26 cellular contexts compared by ENCODE assay signal in genomic region chr14:79515158-79515557, GRCh38.
DNase-seq lines count a peak whose midpoint lies in the region; ATAC-seq, FAIRE-seq and TF ChIP-seq lines count a peak whose summit lies in the region.
"Had no signal": no experiment of that assay in that cellular context is flagged by ENCODE, and none has a peak within 500 bp of the region (broad histone marks: within the 10 kb centered on the region; RNA-seq: fewer than 3 reads in every experiment).

No MANE protein-coding gene starts in this region.

- TF ChIP-seq EP300 in HepG2 (IDR thresholded peaks at IDR 0.05; ENCODE audit: low read depth in 2 of 2, low read length in 2 of 2) (no peak), HepG2 (CRISPR knock-in tag; IDR thresholded peaks at IDR 0.05; ENCODE audit: borderline replicate concordance) (no peak)

- H2AFZ ChIP-seq in HepG2 (ENCODE audit: low read length), result no peak overlapping the region
- H2AFZ ChIP-seq: PC-9 had no signal

- H3K9ac ChIP-seq in HepG2 (ENCODE audit: insufficient read depth, low read depth, low read length), result no peak overlapping the region
- H3K9ac ChIP-seq: BLaER1 had no signal

- H3K27ac Mint-ChIP-seq in MCF 10A (ENCODE audit: low read depth, unreplicated experiment), result no peak overlapping the region
- H3K27ac Mint-ChIP-seq: IgD-negative memory B cell; memory B cell; naive B cell; stimulated activated naive CD8-positive, alpha-beta T cell treated with anti-CD3 and anti-CD28 coated beads, Interleukin-15, amount 100 ng/mL, for 72 hours had no signal

- no peaks in the 10 kb centered on the region for H3K9me3 Mint-ChIP-seq in MCF 10A (ENCODE audit: unreplicated experiment)
- H3K9me3 Mint-ChIP-seq: memory B cell had no signal

- H3K4me2 ChIP-seq in HepG2 (ENCODE audit: low read depth, low read length), result no peak overlapping the region
- H3K4me2 ChIP-seq: PC-9 had no signal

- H3K36me3 Mint-ChIP-seq in MCF 10A (ENCODE audit: insufficient read depth, unreplicated experiment), result no peaks in the 10 kb centered on the region
- H3K36me3 Mint-ChIP-seq: IgD-negative memory B cell, memory B cell, naive B cell had no signal

- no peaks in the 10 kb centered on the region for H3K4me1 Mint-ChIP-seq in MCF 10A (ENCODE audit: insufficient read depth, unreplicated experiment)
- H3K4me1 Mint-ChIP-seq: IgD-negative memory B cell; memory B cell; naive B cell; stimulated activated naive CD8-positive, alpha-beta T cell treated with anti-CD3 and anti-CD28 coated beads, Interleukin-15, amount 100 ng/mL, for 72 hours had no signal

- H3K4me1 ChIP-seq in breast epithelium (no peaks in the 10 kb centered on the region), mesodermal cell (ENCODE audit: control insufficient read depth, insufficient read depth, low read length, poor library complexity, severe bottlenecking) (peaks cover 24% of the 10 kb centered on the region), uterus (no peaks in the 10 kb centered on the region), HepG2 (ENCODE audit: insufficient read depth, low read length) (no peaks in the 10 kb centered on the region)
- H3K4me1 ChIP-seq: gastrocnemius medialis, upper lobe of right lung had no signal

- no peak overlapping the region for H3K4me3 Mint-ChIP-seq in MCF 10A (ENCODE audit: unreplicated experiment)
- H3K4me3 Mint-ChIP-seq: IgD-negative memory B cell; memory B cell; naive B cell; stimulated activated naive CD8-positive, alpha-beta T cell treated with anti-CD3 and anti-CD28 coated beads, Interleukin-15, amount 100 ng/mL, for 72 hours had no signal

- peaks cover 10% of the 10 kb centered on the region for H3K27me3 Mint-ChIP-seq in MCF 10A (ENCODE audit: insufficient read depth, unreplicated experiment)
- H3K27me3 Mint-ChIP-seq: IgD-negative memory B cell; memory B cell; naive B cell; stimulated activated naive CD8-positive, alpha-beta T cell treated with anti-CD3 and anti-CD28 coated beads, Interleukin-15, amount 100 ng/mL, for 72 hours had no signal

- H3K4me3 ChIP-seq in breast epithelium (no peak overlapping the region), brain microvascular endothelial cell (ENCODE audit: low read depth, low read length) (no peak overlapping the region), mesodermal cell (ENCODE audit: extremely low read depth, insufficient read depth, low read length, poor library complexity, severe bottlenecking) (no peak overlapping the region), MG63 (no peak overlapping the region), uterus (no peak overlapping the region), HepG2 (replicated peaks in 1 of 3; ENCODE audit: insufficient read depth in 1 of 3, low read depth in 2 of 3, low read length in 3 of 3) (no peak overlapping the region)
- H3K4me3 ChIP-seq: BLaER1, cardiac muscle cell, dorsolateral prefrontal cortex, gastrocnemius medialis, PC-9, upper lobe of right lung had no signal

- peak; percentile 3 for DNase-seq in MCF 10A (ENCODE audit: unreplicated experiment)
- DNase-seq in breast epithelium (ENCODE audit: low spot score in 2 of 2), result no peak
- DNase-seq in brain microvascular endothelial cell, result peak; percentile 24
- DNase-seq in MG63, result no peak
- no peak for DNase-seq in uterus
- no peak for DNase-seq in HepG2 (ENCODE audit: low spot score)
- DNase-seq in NCI-H2081 treated with DMSO at 0.1 percent for 48 hours (lab: John Stamatoyannopoulos, UW), result no peak
- DNase-seq: activated effector memory CD4-positive, alpha-beta T cell treated with anti-CD3 and anti-CD28 coated beads, Interleukin-2, amount 50 U/mL, for 16 hours; Calu3; dorsolateral prefrontal cortex; gastrocnemius medialis; naive B cell; PC-9; stimulated activated CD4-positive, alpha-beta T cell treated with anti-CD3 and anti-CD28 coated beads, Interleukin-4, amount 100 ng/mL, for 4 hours; stimulated activated naive CD8-positive, alpha-beta T cell treated with anti-CD3 and anti-CD28 coated beads, Interleukin-15, amount 100 ng/mL, for 72 hours; T-helper 2 cell; upper lobe of right lung; WERI-Rb-1 had no signal

- CTCF ChIA-PET in MCF 10A (lab: Yijun Ruan, JAX), result interaction anchor here (0.6 kb wide), 1 partner anchor 581 kb away, joined by 3 read pairs; no protein-coding TSS in a partner anchor
- CTCF ChIA-PET in HepG2 (lab: Yijun Ruan, JAX; ENCODE audit: low intra/inter-chr PET ratio, low total read pairs), result no interaction called here

- H3K36me3 ChIP-seq in breast epithelium (no peaks in the 10 kb centered on the region), brain microvascular endothelial cell (replicated peaks) (no peaks in the 10 kb centered on the region), mesodermal cell (ENCODE audit: control insufficient read depth, insufficient read depth, low read length) (no peaks in the 10 kb centered on the region), MG63 (no peaks in the 10 kb centered on the region), uterus (no peaks in the 10 kb centered on the region), HepG2 (replicated peaks in 1 of 2; ENCODE audit: control insufficient read depth in 1 of 2, insufficient read depth in 2 of 2, low read length in 2 of 2) (no peaks in the 10 kb centered on the region)
- H3K36me3 ChIP-seq: BLaER1, cardiac muscle cell, gastrocnemius medialis, upper lobe of right lung, WERI-Rb-1 had no signal

- intact Hi-C loops in MCF 10A (cut with micrococcal nuclease) (no loop called here), breast epithelium (cut with DNase I; ENCODE audit: low total_unique reads) (no loop called here), uterus (cut with DNase I; ENCODE audit: low total_unique reads) (no loop called here), HepG2 (cut with micrococcal nuclease; ENCODE audit: unreplicated experiment) (loop anchor here (5.0 kb wide), 1 partner anchor 1232 kb away; no protein-coding TSS in a partner anchor)

- H3K9me3 ChIP-seq in breast epithelium (no peaks in the 10 kb centered on the region), mesodermal cell (ENCODE audit: control insufficient read depth, low read length) (no peaks in the 10 kb centered on the region), MG63 (no peaks in the 10 kb centered on the region), uterus (no peaks in the 10 kb centered on the region), HepG2 (ENCODE audit: low read length) (peaks cover 59% of the 10 kb centered on the region)
- H3K9me3 ChIP-seq: BLaER1, gastrocnemius medialis, upper lobe of right lung had no signal

- TF ChIP-seq POLR2A in breast epithelium (IDR thresholded peaks at IDR 0.05) (no peak), uterus (IDR thresholded peaks at IDR 0.05) (no peak), HepG2 (IDR thresholded peaks at IDR 0.05; ENCODE audit: insufficient read depth in 1 of 2, low read depth in 2 of 2, low read length in 2 of 2) (no peak)

- no peaks in the 10 kb centered on the region for H3K79me2 ChIP-seq in HepG2 (ENCODE audit: insufficient read depth, low read length)

- ATAC-seq in HepG2, result no peak
- ATAC-seq: gastrocnemius medialis; stimulated activated naive CD8-positive, alpha-beta T cell treated with anti-CD3 and anti-CD28 coated beads, Interleukin-15, amount 100 ng/mL, for 72 hours; upper lobe of right lung had no signal

- H3K27me3 ChIP-seq in breast epithelium (no peaks in the 10 kb centered on the region), brain microvascular endothelial cell (replicated peaks) (no peaks in the 10 kb centered on the region), MG63 (no peaks in the 10 kb centered on the region), uterus (no peaks in the 10 kb centered on the region), HepG2 (ENCODE audit: control insufficient read depth in 1 of 2, insufficient read depth in 2 of 2, low read length in 2 of 2) (no peaks in the 10 kb centered on the region)
- H3K27me3 ChIP-seq: BLaER1, cardiac muscle cell, dorsolateral prefrontal cortex, gastrocnemius medialis, upper lobe of right lung had no signal

- H4K20me1 ChIP-seq in HepG2 (ENCODE audit: insufficient read depth, low read length), result no peaks in the 10 kb centered on the region
- H4K20me1 ChIP-seq: BLaER1 had no signal

- no peak overlapping the region for H3K27ac ChIP-seq in breast epithelium
- peak overlapping the region; percentile 67 for H3K27ac ChIP-seq in brain microvascular endothelial cell
- peak overlapping the region; percentile 89 for H3K27ac ChIP-seq in mesodermal cell (ENCODE audit: low read depth, low read length, severe bottlenecking)
- H3K27ac ChIP-seq in uterus, result no peak overlapping the region
- H3K27ac ChIP-seq in HepG2 (ENCODE audit: extremely low read length, insufficient read depth, low read length), result no peak overlapping the region
- H3K27ac ChIP-seq: 22Rv1, BLaER1, cardiac muscle cell, gastrocnemius medialis, HL-60, PC-9, upper lobe of right lung, WERI-Rb-1 had no signal

- WGBS in mesodermal cell (ENCODE audit: insufficient coverage in 2 of 2), 2 experiments, result 86 to 91% methylated on average over 3 of the region's 3 CpGs
- WGBS in HepG2 (ENCODE audit: low lambda C conversion rate), result 0% methylated on average over 3 of the region's 3 CpGs

- in situ Hi-C loops in brain microvascular endothelial cell (cut with HindIII; ENCODE audit: low pct_ligation_motif_present, low sequenced_read_pairs) (no loop called here), HepG2 (cut with HindIII; ENCODE audit: extremely low pct_ligation_motif_present, low pct_unique_long_range_greater_than_20kb) (no loop called here)

- no peak for FAIRE-seq in HepG2 (lab: Jason Lieb, UNC)
- FAIRE-seq: GM18507 had no signal

- no peak for TF ChIP-seq CTCF in MCF 10A (IDR thresholded peaks at IDR 0.05; ENCODE audit: unreplicated experiment)
- TF ChIP-seq CTCF in breast epithelium (IDR thresholded peaks at IDR 0.05), result no peak
- TF ChIP-seq CTCF in brain microvascular endothelial cell (IDR thresholded peaks at IDR 0.05; ENCODE audit: low read depth, low read length, missing control alignments), result no peak
- no peak for TF ChIP-seq CTCF in uterus (IDR thresholded peaks at IDR 0.05)
- TF ChIP-seq CTCF in HepG2 (CRISPR knock-in tag; IDR thresholded peaks at IDR 0.05), result no peak

- POLR2A ChIA-PET in MCF 10A (lab: Yijun Ruan, JAX), result no interaction called here
- POLR2A ChIA-PET in HepG2 (lab: Yijun Ruan, JAX), result no interaction called here

- BruUV-seq in MCF 10A (replicated peaks; lab: Mats Ljungman, UMichigan) (no TSS peak), HepG2 (replicated peaks; lab: Mats Ljungman, UMichigan) (no TSS peak)

- no peak for TF ChIP-seq RAD21 in HepG2 (CRISPR knock-in tag; IDR thresholded peaks at IDR 0.05)

TF ChIP-seq in HepG2, 621 proteins besides CTCF, POLR2A, EP300 and RAD21 (continues in another document):
- TF ChIP-seq ZNF207 (IDR thresholded peaks at IDR 0.05; ENCODE audit: borderline replicate concordance), result no peak
- TF ChIP-seq ZNF136 (CRISPR knock-in tag; IDR thresholded peaks at IDR 0.05; ENCODE audit: low read depth), result no peak
- no peak for TF ChIP-seq SYNCRIP (IDR thresholded peaks at IDR 0.05; ENCODE audit: insufficient read depth, low read depth, low read length)
- TF ChIP-seq SALL1 (CRISPR knock-in tag; IDR thresholded peaks at IDR 0.05), result no peak

Comparison
In these comparisons a context has a peak if more than half of its experiments do, and no peak if none do; other contexts are left out.
1. DNase-seq: peak in MCF 10A (single experiment) and brain microvascular endothelial cell (single experiment); none in breast epithelium (0 of 2), MG63 (single experiment), uterus (0 of 2), HepG2 (single experiment) and NCI-H2081 treated with DMSO at 0.1 percent for 48 hours (single experiment).
2. H3K27ac ChIP-seq: peak in brain microvascular endothelial cell (single experiment) and mesodermal cell (single experiment); none in breast epithelium (0 of 2), uterus (0 of 2) and HepG2 (single experiment).